In genomic region chr6:89289710-89290109, GRCh38 we compare ENCODE assay signal across 2 cellular contexts.
TF ChIP-seq lines count a peak whose summit lies in the region.

No MANE protein-coding gene starts in this region.

TF ChIP-seq in HepG2, 621 proteins besides CTCF, POLR2A, EP300 and RAD21:
- no peak for TF ChIP-seq WIZ (CRISPR knock-in tag; IDR thresholded peaks at IDR 0.05)
- peak; percentile 47; the same call in 1 of the 2 replicates for TF ChIP-seq ZNF564 (CRISPR knock-in tag; IDR thresholded peaks at IDR 0.05)
TF ChIP-seq in HepG2: peak in this region for 1.

TF ChIP-seq in K562, 482 proteins besides CTCF, POLR2A, EP300 and RAD21:
- no peak for TF ChIP-seq MTA1 (IDR thresholded peaks at IDR 0.05; ENCODE audit: borderline replicate concordance)
- 0 out of 2 replicates have a peak, but pooled peaks have one; percentile 33 for TF ChIP-seq SPI1 (IDR thresholded peaks at IDR 0.05; ENCODE audit: borderline replicate concordance, low read depth, low read length)
